In the genomic region with DNA sequence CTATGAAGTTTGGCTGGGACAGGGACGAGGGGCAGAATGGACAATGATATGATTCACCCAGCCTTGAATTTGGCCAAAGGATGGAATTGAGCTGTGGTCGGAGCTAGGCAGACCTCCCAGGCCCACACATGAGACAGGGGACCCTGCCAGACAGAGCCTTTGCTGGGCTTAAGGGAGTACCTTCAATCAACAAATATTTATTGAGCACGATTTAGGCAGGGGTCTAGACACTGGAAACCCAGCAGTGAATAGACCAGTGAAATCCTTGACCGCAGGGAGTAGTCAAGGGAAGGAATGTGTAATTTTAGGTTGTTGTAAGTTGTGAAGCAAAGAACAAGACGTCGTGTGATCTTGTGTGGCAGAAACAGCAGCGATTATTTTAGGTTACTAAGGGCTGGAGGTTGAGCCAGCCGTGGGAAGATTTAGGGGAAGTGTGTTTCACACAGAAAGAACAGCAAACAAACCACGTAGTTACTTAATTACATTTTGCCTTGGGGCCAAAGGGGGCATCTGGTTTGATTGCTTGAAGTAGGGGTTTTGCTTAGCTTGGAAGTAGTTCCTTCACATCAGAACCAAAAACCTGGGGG, we compare ENCODE assay signal across 8 cellular contexts. TPM values are rescaled to one million over a fixed set of nuclear protein-coding genes. Genes with fewer than 3 reads are reported as not detected.
DNase-seq lines count a peak whose midpoint lies in the region; ATAC-seq and TF ChIP-seq lines count a peak whose summit lies in the region.

No MANE protein-coding gene starts in this region.

- H3K4me3 ChIP-seq in HL-60 (replicated peaks; ENCODE audit: insufficient read depth, low read length) (no peak overlapping the region), fibroblast of mammary gland (ENCODE audit: control insufficient read depth, low read depth, low read length) (no peak overlapping the region)

- POLR2A ChIA-PET in activated CD8-positive, alpha-beta T cell treated with anti-CD3 and anti-CD28 coated beads, Interleukin-2, amount 10 ng/mL, durations not matched to agents 7 days and 5 days (lab: Charles Lee), result interaction anchor here (0.6 to 3.8 kb wide), 23 partner anchors 8 to 199 kb away, joined by 3 to 35 read pairs (median 4); partner anchors contain the start of gene SLC44A2

- no peaks in the 10 kb centered on the region for H3K27me3 ChIP-seq in HL-60 (ENCODE audit: insufficient read depth, poor library complexity, severe bottlenecking)

- H3K4me3 Mint-ChIP-seq in activated CD8-positive, alpha-beta T cell treated with anti-CD3 and anti-CD28 coated beads, Interleukin-2, amount 10 ng/mL, durations not matched to agents 7 days and 5 days, result peak overlapping the region; percentile 94

- peak; percentile 26 for ATAC-seq in activated CD8-positive, alpha-beta T cell treated with anti-CD3 and anti-CD28 coated beads, Interleukin-2, amount 10 ng/mL, durations not matched to agents 7 days and 5 days
- ATAC-seq in HG02870 (IDR thresholded peaks at IDR 0.05; ENCODE audit: unreplicated experiment), result no peak

- H3K27me3 Mint-ChIP-seq in activated CD8-positive, alpha-beta T cell treated with anti-CD3 and anti-CD28 coated beads, Interleukin-2, amount 10 ng/mL, durations not matched to agents 7 days and 5 days (ENCODE audit: low read depth), result peaks cover 6% of the 10 kb centered on the region

- H3K36me3 Mint-ChIP-seq in activated CD8-positive, alpha-beta T cell treated with anti-CD3 and anti-CD28 coated beads, Interleukin-2, amount 10 ng/mL, durations not matched to agents 7 days and 5 days (ENCODE audit: low read depth), result peaks cover 16% of the 10 kb centered on the region

- H3K27ac ChIP-seq in HL-60 (replicated peaks), result peak overlapping the region; percentile 79

- CTCF ChIA-PET in activated CD8-positive, alpha-beta T cell treated with anti-CD3 and anti-CD28 coated beads, Interleukin-2, amount 10 ng/mL, durations not matched to agents 7 days and 5 days (lab: Charles Lee), result interaction anchor here (0.9 to 6.5 kb wide), 10 partner anchors 9 to 215 kb away, joined by 3 to 70 read pairs (median 3); partner anchors contain the start of genes DNM2 and QTRT1

- DNase-seq in GF-D8 (lab: John Stamatoyannopoulos, UW), result peak; percentile 73
- peak in 1 of 2 experiments; percentile 86 for DNase-seq in HL-60 (ENCODE audit: low read depth in 1 of 2, low spot score in 1 of 2)
- peak; percentile 55 for DNase-seq in activated CD8-positive, alpha-beta T cell treated with anti-CD3 and anti-CD28 coated beads, Interleukin-2, amount 10 ng/mL, durations not matched to agents 7 days and 5 days
- DNase-seq in fibroblast of mammary gland (ENCODE audit: low read depth), result peak; percentile 7
- peak; percentile 48 for DNase-seq in renal cortical epithelial cell (ENCODE audit: low read depth)
- DNase-seq in RKO (ENCODE audit: low spot score), result no peak
- DNase-seq in DMS 273 (lab: John Stamatoyannopoulos, UW; ENCODE audit: unreplicated experiment), result no peak

- H3K9me3 Mint-ChIP-seq in activated CD8-positive, alpha-beta T cell treated with anti-CD3 and anti-CD28 coated beads, Interleukin-2, amount 10 ng/mL, durations not matched to agents 7 days and 5 days (ENCODE audit: insufficient read depth), result no peaks in the 10 kb centered on the region

- H3K27ac Mint-ChIP-seq in activated CD8-positive, alpha-beta T cell treated with anti-CD3 and anti-CD28 coated beads, Interleukin-2, amount 10 ng/mL, durations not matched to agents 7 days and 5 days, result peak overlapping the region; percentile 100

- H3K4me1 Mint-ChIP-seq in activated CD8-positive, alpha-beta T cell treated with anti-CD3 and anti-CD28 coated beads, Interleukin-2, amount 10 ng/mL, durations not matched to agents 7 days and 5 days (ENCODE audit: low read depth), result peaks cover 26% of the 10 kb centered on the region

- no peak for TF ChIP-seq CTCF in HL-60 (IDR thresholded peaks at IDR 0.05; ENCODE audit: insufficient read depth, low read length)
- no peak for TF ChIP-seq CTCF in fibroblast of mammary gland (conservative IDR thresholded peaks at IDR 0.05; ENCODE audit: control insufficient read depth, insufficient read depth, low read depth, low read length)

RNA-seq across cellular contexts. Expression of gene AP1M2, which starts 16.9 kb away (rescaled TPM):
- total RNA-seq in activated CD8-positive, alpha-beta T cell treated with anti-CD3 and anti-CD28 coated beads, Interleukin-2, amount 10 ng/mL, durations not matched to agents 7 days and 5 days, result not detected
- total RNA-seq in renal cortical epithelial cell, result 2.0 and 70.5 TPM in 2 replicates

RNA-seq across cellular contexts. Expression of gene SLC44A2, which starts 21.4 kb away (rescaled TPM):
- total RNA-seq in activated CD8-positive, alpha-beta T cell treated with anti-CD3 and anti-CD28 coated beads, Interleukin-2, amount 10 ng/mL, durations not matched to agents 7 days and 5 days, result 100 to 1,000 TPM; 112 to 121 TPM
- 46.0 and 48.5 TPM in 2 replicates for total RNA-seq in renal cortical epithelial cell

RNA-seq across cellular contexts. Expression of gene CDKN2D, which starts 35.2 kb away (rescaled TPM):
- total RNA-seq in activated CD8-positive, alpha-beta T cell treated with anti-CD3 and anti-CD28 coated beads, Interleukin-2, amount 10 ng/mL, durations not matched to agents 7 days and 5 days, result 10 to 100 TPM; 86.0 to 88.7 TPM
- total RNA-seq in renal cortical epithelial cell, result 3.5 and 6.1 TPM in 2 replicates

RNA-seq across cellular contexts. Expression of gene KRI1, which starts 38.2 kb away (rescaled TPM):
- total RNA-seq in activated CD8-positive, alpha-beta T cell treated with anti-CD3 and anti-CD28 coated beads, Interleukin-2, amount 10 ng/mL, durations not matched to agents 7 days and 5 days, result 10 to 100 TPM; 64.0 to 72.8 TPM
- 5.2 and 14.5 TPM in 2 replicates for total RNA-seq in renal cortical epithelial cell

RNA-seq across cellular contexts. Expression of gene ILF3, which starts 50.2 kb away (rescaled TPM):
- total RNA-seq in activated CD8-positive, alpha-beta T cell treated with anti-CD3 and anti-CD28 coated beads, Interleukin-2, amount 10 ng/mL, durations not matched to agents 7 days and 5 days, result 100 to 1,000 TPM; 407 to 408 TPM
- 79.4 and 134 TPM in 2 replicates for total RNA-seq in renal cortical epithelial cell

Comparison
In these comparisons a context has a peak if more than half of its experiments do, and no peak if none do; other contexts are left out.
1. DNase-seq: peak in GF-D8 (single experiment), activated CD8-positive, alpha-beta T cell treated with anti-CD3 and anti-CD28 coated beads, Interleukin-2, amount 10 ng/mL, durations not matched to agents 7 days and 5 days (single experiment), fibroblast of mammary gland (single experiment) and renal cortical epithelial cell (single experiment); none in RKO (single experiment) and DMS 273 (single experiment).
2. RNA of gene CDKN2D, which starts 35.2 kb away (total RNA-seq): 86.0 to 88.7 TPM in activated CD8-positive, alpha-beta T cell treated with anti-CD3 and anti-CD28 coated beads, Interleukin-2, amount 10 ng/mL, durations not matched to agents 7 days and 5 days; 3.5 to 6.1 TPM in renal cortical epithelial cell; every median in the first group is over 10 times any median in the second.